In genomic region chr18:23135679-23136325, GRCh38 we compare ENCODE assay signal across 8 cellular contexts. TPM values are rescaled to one million over a fixed set of nuclear protein-coding genes. Genes with fewer than 3 reads are reported as not detected.
DNase-seq lines count a peak whose midpoint lies in the region; ATAC-seq, FAIRE-seq and TF ChIP-seq lines count a peak whose summit lies in the region.

No MANE protein-coding gene starts in this region.

- TF ChIP-seq RAD21 in A549 (conservative IDR thresholded peaks at IDR 0.05 in 1 of 2, IDR thresholded peaks at IDR 0.05 in 1 of 2), result no peak; a peak in 1 of 5 replicates

- TF ChIP-seq EP300 in A549 (IDR thresholded peaks at IDR 0.05), result no peak

- POLR2A ChIA-PET in A549 (lab: Yijun Ruan, JAX), result interaction anchor here (1.7 kb wide), 1 partner anchor 36 kb away, joined by 6 read pairs; no protein-coding TSS in a partner anchor
- POLR2A ChIA-PET in activated CD4-positive, alpha-beta T cell treated with anti-CD3 and anti-CD28 coated beads, Interleukin-2, amount 10 ng/mL, durations not matched to agents 7 days and 5 days (lab: Charles Lee), result interaction anchor here (0.6 kb wide), 1 partner anchor 162 kb away, joined by 6 read pairs; no protein-coding TSS in a partner anchor

- H3K4me3 Mint-ChIP-seq in activated CD4-positive, alpha-beta T cell treated with anti-CD3 and anti-CD28 coated beads, Interleukin-2, amount 10 ng/mL, durations not matched to agents 7 days and 5 days, result peak overlapping the region; percentile 44
- no peak overlapping the region for H3K4me3 Mint-ChIP-seq in neural crest cell

- peaks cover 30% of the 10 kb centered on the region for H3K4me1 Mint-ChIP-seq in activated CD4-positive, alpha-beta T cell treated with anti-CD3 and anti-CD28 coated beads, Interleukin-2, amount 10 ng/mL, durations not matched to agents 7 days and 5 days
- H3K4me1 Mint-ChIP-seq in neural crest cell, result peaks cover 12% of the 10 kb centered on the region

- ATAC-seq in A549 (peak; percentile 17 to 42), HG03432 (IDR thresholded peaks at IDR 0.05; ENCODE audit: unreplicated experiment) (peak; percentile 28), HG03095 (IDR thresholded peaks at IDR 0.05; ENCODE audit: unreplicated experiment) (no peak)

- H3K4me3 ChIP-seq in A549 (peak overlapping the region; percentile 85), fibroblast of villous mesenchyme (ENCODE audit: low read depth, low read length) (peak overlapping the region; percentile 63)

- H3K9me3 ChIP-seq in A549, result no peaks in the 10 kb centered on the region

- no peak overlapping the region for H3K27ac Mint-ChIP-seq in activated CD4-positive, alpha-beta T cell treated with anti-CD3 and anti-CD28 coated beads, Interleukin-2, amount 10 ng/mL, durations not matched to agents 7 days and 5 days
- H3K27ac Mint-ChIP-seq in neural crest cell (ENCODE audit: unreplicated experiment), result no peak overlapping the region

- TF ChIP-seq POLR2A in A549 (IDR thresholded peaks at IDR 0.05; ENCODE audit: low read length), result 0 out of 2 replicates have a peak, but pooled peaks have one; percentile 16
- peak; percentile 40 for TF ChIP-seq POLR2A in GM15510 (IDR thresholded peaks at IDR 0.05; ENCODE audit: borderline replicate concordance, extremely low read depth, insufficient read length)

- CTCF ChIA-PET in A549 (lab: Yijun Ruan, JAX), result interaction anchor here (0.7 kb wide), 1 partner anchor 32 kb away, joined by 3 read pairs; no protein-coding TSS in a partner anchor
- CTCF ChIA-PET in activated CD4-positive, alpha-beta T cell treated with anti-CD3 and anti-CD28 coated beads, Interleukin-2, amount 10 ng/mL, durations not matched to agents 7 days and 5 days (lab: Charles Lee), result interaction anchor here (0.6 to 1.1 kb wide), 3 partner anchors 10 to 243 kb away, joined by 3 to 5 read pairs (median 3); no protein-coding TSS in a partner anchor

- no peak for FAIRE-seq in A549 (lab: Jason Lieb, UNC)

- no peaks in the 10 kb centered on the region for H3K36me3 Mint-ChIP-seq in activated CD4-positive, alpha-beta T cell treated with anti-CD3 and anti-CD28 coated beads, Interleukin-2, amount 10 ng/mL, durations not matched to agents 7 days and 5 days (ENCODE audit: low read depth)
- no peaks in the 10 kb centered on the region for H3K36me3 Mint-ChIP-seq in neural crest cell (ENCODE audit: low read depth)

- no peaks in the 10 kb centered on the region for H3K9me3 Mint-ChIP-seq in activated CD4-positive, alpha-beta T cell treated with anti-CD3 and anti-CD28 coated beads, Interleukin-2, amount 10 ng/mL, durations not matched to agents 7 days and 5 days
- H3K9me3 Mint-ChIP-seq in neural crest cell, result no peaks in the 10 kb centered on the region

- H3K4me1 ChIP-seq in A549, result peaks cover 22% of the 10 kb centered on the region

- H3K27me3 Mint-ChIP-seq in activated CD4-positive, alpha-beta T cell treated with anti-CD3 and anti-CD28 coated beads, Interleukin-2, amount 10 ng/mL, durations not matched to agents 7 days and 5 days, result peaks cover 39% of the 10 kb centered on the region
- H3K27me3 Mint-ChIP-seq in neural crest cell (ENCODE audit: low read depth), result peaks cover 73% of the 10 kb centered on the region

- no peak for TF ChIP-seq CTCF in A549 (IDR thresholded peaks at IDR 0.05)
- no peak for TF ChIP-seq CTCF in fibroblast of villous mesenchyme (IDR thresholded peaks at IDR 0.05; ENCODE audit: insufficient read depth, low read depth, low read length)
- no peak for TF ChIP-seq CTCF in neural crest cell (conservative IDR thresholded peaks at IDR 0.05)

- peak overlapping the region; percentile 91 to 97 for H3K27ac ChIP-seq in A549

- H3K4me2 ChIP-seq in A549, result peak overlapping the region; percentile 95

- DNase-seq in A549 (ENCODE audit: low read depth in 1 of 2, low spot score in 1 of 2) (no peak), fibroblast of villous mesenchyme (ENCODE audit: low read depth) (no peak), neural crest cell (ENCODE audit: low read depth, low spot score) (peak; percentile 28), NCI-H1930 (lab: John Stamatoyannopoulos, UW) (no peak)
- DNase-seq in activated CD4-positive, alpha-beta T cell treated with anti-CD3 and anti-CD28 coated beads, Interleukin-2, amount 10 ng/mL, durations not matched to agents 7 days and 5 days, result peak; percentile 21

- whole genome bisulfite sequencing in A549 (ENCODE audit: missing lambda C conversion rate), result no CpG with 5 or more reads among the region's 112 CpGs

TF ChIP-seq in A549, 52 proteins besides CTCF, POLR2A, EP300 and RAD21:
- TF ChIP-seq ELK1 (IDR thresholded peaks at IDR 0.05; ENCODE audit: low read depth, low read length) (no peak), JUN (IDR thresholded peaks at IDR 0.05) (peak in 1 of 2 experiments; percentile 29; a peak in 1 of 5 replicates)

RNA-seq across cellular contexts. Expression of gene CABLES1, which starts 0.5 kb away (rescaled TPM):
- polyA plus RNA-seq in A549 (2011; rRNA removed) (8.5 and 8.6 TPM in 2 replicates), A549 (2017; fragmentation: RNase III; extraction: RNeasy Plus Mini Kit Qiagen cat#74134 plus additional on column Dnase treatment) (4.5 to 6.4 TPM (median 5.0 TPM) in 3 replicates)
- polyA plus RNA-seq in A549 (2012; cell fraction: cytosol; rRNA removed), result 6.8 and 8.3 TPM in 2 replicates
- 6.0 and 10.3 TPM in 2 replicates for polyA plus RNA-seq in A549 (2012; cell fraction: nucleus; rRNA removed)
- polyA minus RNA-seq in A549 (2011; rRNA and poly(A)+ RNA removed), result 7.4 and 9.1 TPM in 2 replicates
- total RNA-seq in activated CD4-positive, alpha-beta T cell treated with anti-CD3 and anti-CD28 coated beads, Interleukin-2, amount 10 ng/mL, durations not matched to agents 7 days and 5 days, result 1 to 10 TPM; 1.9 to 2.1 TPM
- total RNA-seq in fibroblast of villous mesenchyme (0.43 and 1.3 TPM in 2 replicates), neural crest cell (2.2 and 2.3 TPM in 2 replicates)

Comparison
In these comparisons a context has a peak if more than half of its experiments do, and no peak if none do; other contexts are left out.
1. DNase-seq: peak in activated CD4-positive, alpha-beta T cell treated with anti-CD3 and anti-CD28 coated beads, Interleukin-2, amount 10 ng/mL, durations not matched to agents 7 days and 5 days (single experiment) and neural crest cell (single experiment); none in A549 (0 of 2), fibroblast of villous mesenchyme (single experiment) and NCI-H1930 (0 of 2).